ENCODE assay signal across 22 cellular contexts in the genomic region with DNA sequence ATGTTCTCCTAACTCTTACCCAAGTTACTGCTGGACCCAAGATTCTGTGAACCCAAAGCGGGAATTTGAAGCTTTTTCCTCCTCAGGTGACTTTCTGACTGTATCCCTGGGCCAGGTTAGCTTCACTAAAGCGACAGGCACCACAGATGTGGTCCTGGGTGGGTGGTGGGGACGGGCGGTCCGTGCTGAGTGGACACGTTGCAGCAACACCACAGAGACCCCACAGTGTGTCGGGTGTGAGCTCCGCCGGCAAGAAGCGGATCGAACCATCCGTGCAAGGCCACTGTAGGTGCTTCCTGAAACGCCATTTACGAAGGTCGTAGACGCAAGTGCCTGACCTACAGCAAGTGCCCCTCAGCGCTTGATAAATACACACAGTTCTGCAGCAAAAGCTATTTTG.
"Had no signal": no experiment of that assay in that cellular context is flagged by ENCODE, and none has a peak within 500 bp of the region (broad histone marks: within the 10 kb centered on the region; RNA-seq: fewer than 3 reads in every experiment).

No MANE protein-coding gene starts in this region.

- H3K27me3 Mint-ChIP-seq: brain had no signal

- DNase-seq: activated B cell treated with CpG ODN at 0.5 μM for 24 hours; activated CD4-positive, alpha-beta T cell treated with anti-CD3 and anti-CD28 coated beads for 1 hour; activated CD4-positive, alpha-beta T cell treated with anti-CD3 and anti-CD28 coated beads, Interleukin-2, amount 10 ng/mL, durations not matched to agents 24 days and 14 days; activated CD4-positive, alpha-beta T cell treated with anti-CD3 and anti-CD28 coated beads, Interleukin-2, amount 50 U/mL, for 48 hours; activated CD8-positive, alpha-beta memory T cell treated with anti-CD3 and anti-CD28 coated beads, Interleukin-2, amount 50 U/mL, for 4 hours; activated gamma-delta T cell; activated naive CD4-positive, alpha-beta T cell treated with anti-CD3 and anti-CD28 coated beads for 36 hours; activated T-cell treated with anti-CD3 and anti-CD28 coated beads, Interleukin-2, amount 50 U/mL, for 24 hours; amygdala; NCI-H1105 treated with DMSO at 0.1 percent for 48 hours; NCI-H1436 treated with DMSO at 0.1 percent for 48 hours; NCI-H187; NCI-H2081; NCI-H524; SIG-M5; T-helper 17 cell; T-helper 9 cell had no signal

- H3K36me3 Mint-ChIP-seq: activated naive CD8-positive, alpha-beta T cell had no signal

- H3K4me1 Mint-ChIP-seq: activated CD4-positive, alpha-beta T cell treated with anti-CD3 and anti-CD28 coated beads, Interleukin-2, amount 10 ng/mL, durations not matched to agents 24 days and 14 days; brain; central memory CD8-positive, alpha-beta T cell; T-helper 17 cell had no signal

- H3K4me3 ChIP-seq: K562 had no signal

- H3K9me3 Mint-ChIP-seq: activated B cell treated with CpG ODN at 0.5 μM for 24 hours; activated naive CD4-positive, alpha-beta T cell treated with anti-CD3 and anti-CD28 coated beads for 36 hours; activated T-cell treated with anti-CD3 and anti-CD28 coated beads, Interleukin-2, amount 50 U/mL, for 24 hours; activated T-helper 1 cell treated with anti-CD3 and anti-CD28 coated beads, Interleukin-12 subunit alpha, Interleukin-12 subunit beta, Interleukin-2, Interleukin-4 antibody, amounts not matched to agents 30 ng/mL and 10 ng/mL and 1 ng/mL, durations not matched to agents 14 hours and 24 hours and 36 hours; central memory CD8-positive, alpha-beta T cell had no signal

- H3K4me3 Mint-ChIP-seq: activated B cell treated with CpG ODN at 0.5 μM for 24 hours; activated CD4-positive, alpha-beta T cell treated with anti-CD3 and anti-CD28 coated beads, Interleukin-2, amount 10 ng/mL, durations not matched to agents 24 days and 14 days; activated naive CD4-positive, alpha-beta T cell treated with anti-CD3 and anti-CD28 coated beads for 36 hours; activated naive CD8-positive, alpha-beta T cell; activated T-cell treated with anti-CD3 and anti-CD28 coated beads, Interleukin-2, amount 50 U/mL, for 24 hours; activated T-helper 1 cell treated with anti-CD3 and anti-CD28 coated beads, Interleukin-12 subunit alpha, Interleukin-12 subunit beta, Interleukin-2, Interleukin-4 antibody, amounts not matched to agents 30 ng/mL and 10 ng/mL and 1 ng/mL, durations not matched to agents 14 hours and 24 hours and 36 hours; brain; central memory CD8-positive, alpha-beta T cell; T-helper 17 cell had no signal

- ATAC-seq: K562, T-helper 17 cell had no signal

- H3K27ac Mint-ChIP-seq: activated B cell treated with CpG ODN at 0.5 μM for 24 hours; activated CD4-positive, alpha-beta T cell treated with anti-CD3 and anti-CD28 coated beads, Interleukin-2, amount 10 ng/mL, durations not matched to agents 24 days and 14 days; activated naive CD4-positive, alpha-beta T cell treated with anti-CD3 and anti-CD28 coated beads for 36 hours; activated naive CD8-positive, alpha-beta T cell; activated T-cell treated with anti-CD3 and anti-CD28 coated beads, Interleukin-2, amount 50 U/mL, for 24 hours; activated T-helper 1 cell treated with anti-CD3 and anti-CD28 coated beads, Interleukin-12 subunit alpha, Interleukin-12 subunit beta, Interleukin-2, Interleukin-4 antibody, amounts not matched to agents 30 ng/mL and 10 ng/mL and 1 ng/mL, durations not matched to agents 14 hours and 24 hours and 36 hours; brain; T-helper 17 cell had no signal
